ENCODE assay signal across 15 cellular contexts in genomic region chr14:75438486-75439080, GRCh38. TPM values are rescaled to one million over a fixed set of nuclear protein-coding genes. Genes with fewer than 3 reads are reported as not detected.
DNase-seq lines count a peak whose midpoint lies in the region; ATAC-seq and TF ChIP-seq lines count a peak whose summit lies in the region.
"Had no signal": no experiment of that assay in that cellular context is flagged by ENCODE, and none has a peak within 500 bp of the region (broad histone marks: within the 10 kb centered on the region; RNA-seq: fewer than 3 reads in every experiment).

No MANE protein-coding gene starts in this region.

- H3K4me3 Mint-ChIP-seq in GM23338 = no peak overlapping the region; the same call in 2 of the 3 replicates
- H3K4me3 Mint-ChIP-seq in mesothelial cell of epicardium = no peak overlapping the region
- H3K4me3 Mint-ChIP-seq: CD14-positive monocyte, HFFc6 had no signal

- H3K27ac Mint-ChIP-seq in GM23338 (peak overlapping the region; percentile 48; the same call in 1 of the 2 replicates), mesothelial cell of epicardium (peak overlapping the region; percentile 48)
- H3K27ac Mint-ChIP-seq: HFFc6 had no signal

- TF ChIP-seq CTCF in GM23338 (conservative IDR thresholded peaks at IDR 0.05; ENCODE audit: low read depth in 2 of 2) = no peak
- no peak for TF ChIP-seq CTCF in coronary artery (IDR thresholded peaks at IDR 0.05)
- TF ChIP-seq CTCF in mesothelial cell of epicardium (IDR thresholded peaks at IDR 0.05; ENCODE audit: unreplicated experiment) = no peak
- no peak for TF ChIP-seq CTCF in sigmoid colon (IDR thresholded peaks at IDR 0.05)

- H3K4me3 ChIP-seq in GM23338 (no peak overlapping the region), coronary artery (no peak overlapping the region), sigmoid colon (no peak overlapping the region)
- H3K4me3 ChIP-seq: MG63 had no signal

- no peaks in the 10 kb centered on the region for H3K27me3 ChIP-seq in GM23338 (ENCODE audit: insufficient read depth)
- no peaks in the 10 kb centered on the region for H3K27me3 ChIP-seq in sigmoid colon
- H3K27me3 ChIP-seq: MG63 had no signal

- H3K9me2 ChIP-seq in GM23338 (ENCODE audit: insufficient read depth) = no peaks in the 10 kb centered on the region

- H3F3A ChIP-seq in GM23338 (replicated peaks; ENCODE audit: low read depth) = no peaks in the 10 kb centered on the region

- H3K4me1 Mint-ChIP-seq in GM23338 (peaks cover 49% of the 10 kb centered on the region), mesothelial cell of epicardium (peaks cover 29% of the 10 kb centered on the region)

- ATAC-seq in GM23338 = peak; percentile 24
- no peak for ATAC-seq in GM18873 (IDR thresholded peaks at IDR 0.05; ENCODE audit: low FRiP score, unreplicated experiment)
- ATAC-seq in HG03442 (IDR thresholded peaks at IDR 0.05; ENCODE audit: unreplicated experiment) = no peak
- ATAC-seq in GM18511 (IDR thresholded peaks at IDR 0.05; ENCODE audit: unreplicated experiment) = no peak
- ATAC-seq in HG02759 (IDR thresholded peaks at IDR 0.05; ENCODE audit: unreplicated experiment) = no peak

- H3K4me2 ChIP-seq in GM23338 = no peak overlapping the region

- peaks cover 3% of the 10 kb centered on the region for H3K27me3 Mint-ChIP-seq in GM23338 (ENCODE audit: insufficient read depth, low read depth, poor library complexity)
- no peaks in the 10 kb centered on the region for H3K27me3 Mint-ChIP-seq in mesothelial cell of epicardium (ENCODE audit: low read depth)

- TF ChIP-seq POLR2A in sigmoid colon (IDR thresholded peaks at IDR 0.05) = no peak

- H2AFZ ChIP-seq in GM23338 = no peak overlapping the region

- TF ChIP-seq EP300 in sigmoid colon (IDR thresholded peaks at IDR 0.05) = no peak

- DNase-seq in GM23338 (ENCODE audit: low spot score) = no peak
- peak; percentile 62 for DNase-seq in coronary artery (ENCODE audit: low spot score)
- DNase-seq in mesothelial cell of epicardium (ENCODE audit: low spot score in 2 of 2, unreplicated experiment in 2 of 2) = no peak
- DNase-seq in sigmoid colon = peak; percentile 56
- DNase-seq: Caco-2, HFFc6, MG63, NCI-H1105, NCI-H187, SHP77 had no signal

- peaks cover 10% of the 10 kb centered on the region for H3K36me3 ChIP-seq in GM23338 (ENCODE audit: insufficient read depth)
- peaks cover 3 to 55% (median 26%) of the 10 kb centered on the region in 4 donors for H3K36me3 ChIP-seq in sigmoid colon

- intact Hi-C loops in sigmoid colon (cut with DNase I) = no loop called here

- H3K36me3 Mint-ChIP-seq in GM23338 (ENCODE audit: low read depth) (peaks cover 78% of the 10 kb centered on the region), mesothelial cell of epicardium (peaks cover 36% of the 10 kb centered on the region)

- no peaks in the 10 kb centered on the region for H3K9me3 Mint-ChIP-seq in GM23338
- no peaks in the 10 kb centered on the region for H3K9me3 Mint-ChIP-seq in mesothelial cell of epicardium
- H3K9me3 Mint-ChIP-seq: CD14-positive monocyte, HFFc6 had no signal

- H3K4me1 ChIP-seq in GM23338 (ENCODE audit: insufficient read depth) (peaks cover 13% of the 10 kb centered on the region; the same call in 1 of the 2 replicates), sigmoid colon (peaks cover 0 to 85% (median 79%) of the 10 kb centered on the region in 4 donors)
- H3K4me1 ChIP-seq: Caco-2 had no signal

- H3K9me3 ChIP-seq in sigmoid colon = no peaks in the 10 kb centered on the region
- H3K9me3 ChIP-seq: Caco-2, MG63 had no signal

- H4K20me1 ChIP-seq in GM23338 (replicated peaks; ENCODE audit: insufficient read depth) = peaks cover 16% of the 10 kb centered on the region

- WGBS in sigmoid colon, 2 donors = 91% methylated on average over 16 of the region's 16 CpGs

- peaks cover 36% of the 10 kb centered on the region for H3K79me2 ChIP-seq in GM23338 (replicated peaks; ENCODE audit: insufficient read depth)

- H3K27ac ChIP-seq in GM23338 (ENCODE audit: low read depth) (no peak overlapping the region), coronary artery (no peak overlapping the region), sigmoid colon (peak overlapping the region in 3 of 4 donors; percentile 1 to 41 (median 20))

TF ChIP-seq in GM23338, 12 proteins besides CTCF, POLR2A, EP300 and RAD21:
- no peak for TF ChIP-seq EZH2phosphoT487 (IDR thresholded peaks at IDR 0.05; ENCODE audit: unreplicated experiment)
- no peak for TF ChIP-seq STAT1 (IDR thresholded peaks at IDR 0.05; ENCODE audit: unreplicated experiment)

RNA-seq across cellular contexts. Expression of gene JDP2, which starts 10.8 kb away (rescaled TPM):
- 38.9 and 46.4 TPM in 2 replicates for total RNA-seq in GM23338 (2014; rRNA removed; shearing (Covaris generic))
- polyA plus RNA-seq in GM23338 (2016; fragmentation: Nextera tagmentation; extraction: Ambion mirVana) (12.5 and 13.3 TPM in 2 replicates), sigmoid colon (10 to 100 TPM; 24.5 to 46.8 (median 32.8) TPM)
- total RNA-seq in mesothelial cell of epicardium (43.4 to 51.1 TPM (median 44.4 TPM) in 3 replicates), sigmoid colon (10 to 100 TPM; 54.9 to 90.0 (median 58.0) TPM)

Comparison
In these comparisons a context has a peak if more than half of its experiments do, and no peak if none do; other contexts are left out.
1. DNase-seq: peak in coronary artery (single experiment) and sigmoid colon (single experiment); none in GM23338 (single experiment) and mesothelial cell of epicardium (0 of 2).
2. H3K27ac ChIP-seq: peak in sigmoid colon (3 of 4); none in GM23338 (single experiment) and coronary artery (0 of 2).